In the genomic region with DNA sequence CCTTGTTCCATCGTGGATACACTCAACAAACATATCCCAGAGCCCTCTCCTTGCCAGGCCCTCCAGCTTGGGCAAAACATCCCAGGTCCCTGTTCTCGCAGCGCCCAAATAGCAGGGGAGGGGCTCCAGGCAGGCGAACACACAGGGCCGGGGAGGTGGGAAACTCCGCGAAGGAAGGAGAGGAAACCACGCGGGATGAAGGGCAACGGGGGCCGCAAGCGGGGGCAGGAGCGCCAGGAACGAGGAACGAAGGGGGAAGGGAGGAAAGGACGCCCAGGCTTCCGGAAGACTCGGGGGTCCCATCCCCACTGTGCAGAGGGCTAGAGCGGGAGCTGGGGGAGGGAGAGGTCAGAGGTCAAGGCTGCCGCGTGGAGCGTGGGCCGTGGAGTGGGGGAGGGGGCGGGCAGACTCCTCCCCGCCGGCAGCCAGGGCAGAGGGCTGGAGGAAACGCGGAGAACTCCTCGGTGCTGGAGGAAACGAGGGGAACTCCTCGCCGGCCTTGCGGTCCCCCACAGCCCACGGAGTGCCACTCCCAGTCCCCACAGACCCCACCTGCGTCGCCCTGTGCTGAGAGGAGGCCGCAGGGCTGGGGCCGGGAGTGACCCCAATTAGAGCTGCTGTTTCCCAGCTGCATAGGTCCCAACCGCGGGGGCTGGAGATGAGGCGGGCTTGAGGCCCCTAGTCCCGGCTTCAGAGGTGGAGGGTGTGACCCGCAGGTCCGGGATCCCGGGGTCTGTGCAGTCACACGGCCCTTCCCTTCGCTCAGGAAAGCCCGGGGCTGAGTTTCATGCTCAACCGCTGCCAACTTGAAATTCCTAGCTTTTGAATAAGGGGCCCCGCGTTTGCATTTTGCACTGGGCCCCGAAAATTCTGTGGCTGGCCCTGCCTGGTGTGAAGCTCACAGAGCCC, we compare ENCODE assay signal across 8 cellular contexts. TPM values are rescaled to one million over a fixed set of nuclear protein-coding genes. Genes with fewer than 3 reads are reported as not detected.
DNase-seq lines count a peak whose midpoint lies in the region; ATAC-seq and TF ChIP-seq lines count a peak whose summit lies in the region.

No MANE protein-coding gene starts in this region.

- peak overlapping the region; percentile 86 to 96 (median 90) for H3K4me3 Mint-ChIP-seq in naive B cell

- peaks cover 32% of the 10 kb centered on the region for H3K36me3 ChIP-seq in thymus (ENCODE audit: control insufficient read depth, insufficient read depth)

- peak overlapping the region; percentile 69 for H3K27ac ChIP-seq in thymus (ENCODE audit: low read depth)

- peaks cover 41 to 46% (median 41%) of the 10 kb centered on the region in 3 donors for H3K4me1 Mint-ChIP-seq in naive B cell

- no peaks in the 10 kb centered on the region for H3K27me3 Mint-ChIP-seq in naive B cell

- peaks cover 7 to 17% of the 10 kb centered on the region in 2 donors for H3K36me3 Mint-ChIP-seq in naive B cell

- H3K9me3 Mint-ChIP-seq in naive B cell: no peaks in the 10 kb centered on the region

- WGBS in thymus: 8% methylated on average over 52 of the region's 52 CpGs

- H3K4me3 ChIP-seq in choroid plexus epithelial cell (ENCODE audit: low read depth, low read length): no peak overlapping the region
- H3K4me3 ChIP-seq in thymus (ENCODE audit: low read length): peak overlapping the region; percentile 74

- no peak for TF ChIP-seq CTCF in GM20000 (IDR thresholded peaks at IDR 0.05; ENCODE audit: extremely low read depth, missing control alignments)
- no peak for TF ChIP-seq CTCF in choroid plexus epithelial cell (conservative IDR thresholded peaks at IDR 0.05; ENCODE audit: low read depth, low read length)

- peak overlapping the region; percentile 99 to 100 (median 100) for H3K27ac Mint-ChIP-seq in naive B cell

- peak; percentile 22 to 31 for ATAC-seq in naive B cell (ENCODE audit: low read depth in 2 of 2)
- ATAC-seq in GM19023 (IDR thresholded peaks at IDR 0.05; ENCODE audit: unreplicated experiment): no peak
- no peak for ATAC-seq in GM19395 (IDR thresholded peaks at IDR 0.05; ENCODE audit: unreplicated experiment)

- H3K27me3 ChIP-seq in thymus (ENCODE audit: control insufficient read depth, insufficient read depth): no peaks in the 10 kb centered on the region

- DNase-seq in GM20000 (ENCODE audit: low spot score) (peak; percentile 78), T-helper 9 cell (peak; percentile 65), choroid plexus epithelial cell (ENCODE audit: low read depth) (peak; percentile 36), naive B cell (peak; percentile 77), EL (no peak)

- H3K9me3 ChIP-seq in thymus (ENCODE audit: control insufficient read depth): no peaks in the 10 kb centered on the region

- H3K4me1 ChIP-seq in thymus (ENCODE audit: control insufficient read depth, insufficient read depth, low read length): peaks cover 38% of the 10 kb centered on the region

RNA-seq across cellular contexts. Expression of a gene that starts 1.2 kb away (rescaled TPM):
- polyA plus RNA-seq in naive B cell (ENCODE audit: low read depth in 6 of 6): 100 to 1,000 TPM in 5 of 6 donors, 10 to 100 TPM in 1; 80.1 to 189 (median 157) TPM
- polyA plus RNA-seq in thymus: 84.6 TPM

RNA-seq across cellular contexts. Expression of a gene that starts 38.9 kb away (rescaled TPM):
- polyA plus RNA-seq in naive B cell (ENCODE audit: low read depth in 6 of 6) (10 to 100 TPM; 31.1 to 55.1 (median 39.8) TPM), thymus (22.3 TPM)

Comparison
In these comparisons a context has a peak if more than half of its experiments do, and no peak if none do; other contexts are left out.
1. ATAC-seq: peak in naive B cell (2 of 2); none in GM19023 (single experiment) and GM19395 (single experiment).